Comparison of ENCODE assay signal across 1 cellular context in the genomic region with DNA sequence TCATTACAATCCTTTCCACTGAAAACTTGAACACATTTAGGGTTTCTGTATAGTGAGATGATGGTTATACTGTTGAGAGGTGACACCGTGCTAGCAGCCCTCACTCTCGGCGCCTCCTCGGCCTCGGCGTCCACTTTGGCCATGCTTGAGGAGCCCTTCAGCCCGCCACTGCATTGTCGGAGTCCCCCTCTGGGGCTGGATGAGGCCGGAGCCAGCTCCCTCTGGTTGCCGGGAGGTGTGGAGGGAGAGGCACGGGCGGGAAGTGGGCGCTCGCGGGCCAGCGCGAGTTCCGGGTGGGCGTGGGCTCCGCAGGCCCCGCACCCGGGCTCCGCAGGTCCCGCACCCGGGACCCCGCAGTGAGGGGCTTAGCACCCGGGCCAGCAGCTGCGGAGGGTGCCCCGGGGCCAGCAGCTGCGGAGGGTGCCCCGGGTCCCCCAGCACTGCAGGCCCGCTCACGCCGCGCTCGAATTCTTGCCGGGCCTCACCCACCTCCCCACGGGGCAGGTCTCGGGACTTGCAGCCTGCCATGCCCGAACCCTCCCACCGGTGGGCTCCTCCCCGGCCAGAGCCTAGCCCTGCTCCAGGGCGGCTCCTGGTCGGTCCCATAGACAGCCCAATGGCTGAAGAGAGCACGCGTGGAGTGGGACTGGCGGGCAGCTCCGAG.
TF ChIP-seq lines count a peak whose summit lies in the region.

No MANE protein-coding gene starts in this region.

TF ChIP-seq in H1, 55 proteins besides CTCF, POLR2A, EP300 and RAD21:
- TF ChIP-seq SP4 (IDR thresholded peaks at IDR 0.05; ENCODE audit: low read length) (no peak), PHF8 (conservative IDR thresholded peaks at IDR 0.05; ENCODE audit: low read depth, low read length) (no peak), ZNF274 (IDR thresholded peaks at IDR 0.05; ENCODE audit: borderline replicate concordance, extremely low read depth, low read length) (no peak), FOSL1 (IDR thresholded peaks at IDR 0.05; ENCODE audit: insufficient read depth, low read depth, low read length) (no peak)
